In the genomic region with DNA sequence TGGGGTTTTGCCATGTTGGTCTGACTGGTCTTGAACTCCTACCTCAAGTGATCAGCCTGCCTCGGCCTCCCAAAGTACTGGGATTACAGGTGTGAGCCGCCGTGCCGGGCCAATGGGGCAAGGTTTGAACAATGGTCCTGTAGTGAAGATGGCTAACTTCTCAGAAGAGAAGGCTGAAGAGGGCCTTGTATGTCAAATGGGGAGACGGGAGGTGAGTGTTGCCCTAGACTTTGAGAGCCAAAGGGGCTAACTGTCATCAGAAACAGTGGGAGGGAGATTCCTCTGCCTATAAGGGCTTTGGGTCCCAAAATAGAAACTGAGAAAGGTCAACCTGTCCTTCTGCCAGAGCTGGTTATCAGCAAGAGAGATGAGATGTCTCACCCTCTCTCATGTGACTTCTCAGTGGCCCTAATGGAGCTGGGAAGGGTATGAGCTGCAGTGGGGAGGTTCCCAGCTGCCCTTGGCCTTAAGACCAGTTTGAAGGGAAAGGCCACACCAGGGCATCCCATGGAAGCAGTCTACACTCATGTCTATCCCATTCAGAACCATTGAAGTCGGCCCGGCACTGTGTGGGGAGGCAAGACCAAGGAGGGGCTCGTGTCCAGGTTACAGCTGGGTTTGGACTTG, we compare ENCODE assay signal across 9 cellular contexts. TPM values are rescaled to one million over a fixed set of nuclear protein-coding genes. Genes with fewer than 3 reads are reported as not detected.
A peak's percentile ranks its signal among the peaks of the same experiment; 100 is the strongest.
DNase-seq lines count a peak whose midpoint lies in the region; ATAC-seq and TF ChIP-seq lines count a peak whose summit lies in the region.
"Had no signal": no experiment of that assay in that cellular context is flagged by ENCODE, and none has a peak within 500 bp of the region (broad histone marks: within the 10 kb centered on the region; RNA-seq: fewer than 3 reads in every experiment).

No MANE protein-coding gene starts in this region.

- H2AFZ ChIP-seq in Loucy (ENCODE audit: low read length) (no peak overlapping the region; the same call in 1 of the 2 replicates), neural cell (ENCODE audit: low read depth, low read length) (no peak overlapping the region)

- H3K4me1 Mint-ChIP-seq in CD14-positive monocyte = peaks cover 45% of the 10 kb centered on the region

- peaks cover 0 to 4% (median 0%) of the 10 kb centered on the region in 3 donors for H3K27me3 Mint-ChIP-seq in CD14-positive monocyte (ENCODE audit: low read depth in 3 of 3)

- TF ChIP-seq CTCF in CD14-positive monocyte (IDR thresholded peaks at IDR 0.05) (no peak), Loucy (conservative IDR thresholded peaks at IDR 0.05; ENCODE audit: low read length) (no peak), neural cell (IDR thresholded peaks at IDR 0.05; ENCODE audit: poor library complexity, severe bottlenecking) (no peak)

- peak overlapping the region; percentile 91 for H3K4me3 ChIP-seq in Loucy (ENCODE audit: low read length, poor library complexity, severe bottlenecking)
- H3K4me3 ChIP-seq in neural cell (ENCODE audit: low read length) = peak overlapping the region; percentile 81

- peaks cover 35% of the 10 kb centered on the region for H3K4me1 ChIP-seq in Loucy (ENCODE audit: insufficient read depth, low read length, poor library complexity, severe bottlenecking)

- H3K9me3 Mint-ChIP-seq in CD14-positive monocyte = no peaks in the 10 kb centered on the region

- H3K9ac ChIP-seq in Loucy (ENCODE audit: low read depth, low read length, poor library complexity, severe bottlenecking) (peak overlapping the region; percentile 86), neural cell (ENCODE audit: low read length) (no peak overlapping the region)

- intact Hi-C loops in CD14-positive monocyte (cut with micrococcal nuclease) = loop anchor here (5.0 to 10.0 kb wide), 3 partner anchors 102 to 285 kb away; partner anchors contain the start of genes KAT6B (in 1 of the 2) and VDAC2 (in 1 of the 2)

- H3F3A ChIP-seq in Loucy (ENCODE audit: low read depth) = peaks cover 12% of the 10 kb centered on the region; the same call in 1 of the 2 replicates
- H3F3A ChIP-seq in neural cell (ENCODE audit: insufficient read depth, low read length, poor library complexity, severe bottlenecking) = peaks cover 8% of the 10 kb centered on the region

- H3K9me2 ChIP-seq in Loucy (replicated peaks; ENCODE audit: low read depth, low read length) (no peaks in the 10 kb centered on the region), neural cell (ENCODE audit: insufficient read depth, low read length) (no peaks in the 10 kb centered on the region)

- H3K27ac ChIP-seq in cingulate gyrus (ENCODE audit: low read depth, low read length) (peak overlapping the region; percentile 96), neural cell (ENCODE audit: low read length) (peak overlapping the region; percentile 93)

- peaks cover 0 to 4% of the 10 kb centered on the region in 2 donors for H3K36me3 Mint-ChIP-seq in CD14-positive monocyte

- peak overlapping the region; percentile 99 to 100 for H3K4me3 Mint-ChIP-seq in CD14-positive monocyte

- peak overlapping the region; percentile 76 for H3K4me2 ChIP-seq in Loucy (ENCODE audit: low read depth, low read length, poor library complexity, severe bottlenecking)
- H3K4me2 ChIP-seq in neural cell (ENCODE audit: low read length) = no peak overlapping the region

- TF ChIP-seq EP300 in neural cell (conservative IDR thresholded peaks at IDR 0.05; ENCODE audit: poor library complexity, severe bottlenecking) = no peak

- no peaks in the 10 kb centered on the region for H3K9me3 ChIP-seq in Loucy (ENCODE audit: insufficient read depth, low read depth, low read length)
- no peaks in the 10 kb centered on the region for H3K9me3 ChIP-seq in neural cell (ENCODE audit: low read length)

- TF ChIP-seq RAD21 in neural cell (conservative IDR thresholded peaks at IDR 0.05) = no peak

- no peaks in the 10 kb centered on the region for H3K36me3 ChIP-seq in Loucy (ENCODE audit: insufficient read depth, low read length)
- no peaks in the 10 kb centered on the region for H3K36me3 ChIP-seq in neural cell (ENCODE audit: insufficient read depth, low read length)

- DNase-seq in CD14-positive monocyte (ENCODE audit: low spot score) (no peak), A172 (ENCODE audit: low spot score) (no peak), GM19238 (ENCODE audit: insufficient read length, low spot score) (no peak)
- DNase-seq: NCI-H1105 had no signal

- H3K27me3 ChIP-seq in Loucy (ENCODE audit: insufficient read depth, low read length, poor library complexity, severe bottlenecking) (no peaks in the 10 kb centered on the region), neural cell (ENCODE audit: insufficient read depth, low read depth, low read length) (no peaks in the 10 kb centered on the region)

- peaks cover 24% of the 10 kb centered on the region for H4K20me1 ChIP-seq in Loucy (ENCODE audit: insufficient read depth, low read length, poor library complexity, severe bottlenecking)
- no peaks in the 10 kb centered on the region for H4K20me1 ChIP-seq in neural cell (ENCODE audit: insufficient read depth)

- peaks cover 36% of the 10 kb centered on the region for H3K79me2 ChIP-seq in Loucy (ENCODE audit: insufficient read depth, low read length)
- peaks cover 31% of the 10 kb centered on the region for H3K79me2 ChIP-seq in neural cell (replicated peaks; ENCODE audit: insufficient read depth, low read length)

- ATAC-seq in HG03097 (IDR thresholded peaks at IDR 0.05; ENCODE audit: low FRiP score, unreplicated experiment) = no peak
- ATAC-seq in HG03135 (IDR thresholded peaks at IDR 0.05; ENCODE audit: unreplicated experiment) = no peak

- peak overlapping the region; percentile 92 to 99 (median 96) for H3K27ac Mint-ChIP-seq in CD14-positive monocyte

TF ChIP-seq in neural cell, 6 proteins besides CTCF, POLR2A, EP300 and RAD21:
- TF ChIP-seq MXI1 (conservative IDR thresholded peaks at IDR 0.05; ENCODE audit: poor library complexity, severe bottlenecking) (no peak), POLR2AphosphoS5 (IDR thresholded peaks at IDR 0.05) (no peak), TAF1 (IDR thresholded peaks at IDR 0.05; ENCODE audit: low read depth) (no peak), EZH2 (IDR thresholded peaks at IDR 0.05; ENCODE audit: borderline replicate concordance, insufficient read depth, low read length, poor library complexity, severe bottlenecking) (no peak), SMC3 (conservative IDR thresholded peaks at IDR 0.05; ENCODE audit: poor library complexity) (no peak)
- TF ChIP-seq, protein P1, sequence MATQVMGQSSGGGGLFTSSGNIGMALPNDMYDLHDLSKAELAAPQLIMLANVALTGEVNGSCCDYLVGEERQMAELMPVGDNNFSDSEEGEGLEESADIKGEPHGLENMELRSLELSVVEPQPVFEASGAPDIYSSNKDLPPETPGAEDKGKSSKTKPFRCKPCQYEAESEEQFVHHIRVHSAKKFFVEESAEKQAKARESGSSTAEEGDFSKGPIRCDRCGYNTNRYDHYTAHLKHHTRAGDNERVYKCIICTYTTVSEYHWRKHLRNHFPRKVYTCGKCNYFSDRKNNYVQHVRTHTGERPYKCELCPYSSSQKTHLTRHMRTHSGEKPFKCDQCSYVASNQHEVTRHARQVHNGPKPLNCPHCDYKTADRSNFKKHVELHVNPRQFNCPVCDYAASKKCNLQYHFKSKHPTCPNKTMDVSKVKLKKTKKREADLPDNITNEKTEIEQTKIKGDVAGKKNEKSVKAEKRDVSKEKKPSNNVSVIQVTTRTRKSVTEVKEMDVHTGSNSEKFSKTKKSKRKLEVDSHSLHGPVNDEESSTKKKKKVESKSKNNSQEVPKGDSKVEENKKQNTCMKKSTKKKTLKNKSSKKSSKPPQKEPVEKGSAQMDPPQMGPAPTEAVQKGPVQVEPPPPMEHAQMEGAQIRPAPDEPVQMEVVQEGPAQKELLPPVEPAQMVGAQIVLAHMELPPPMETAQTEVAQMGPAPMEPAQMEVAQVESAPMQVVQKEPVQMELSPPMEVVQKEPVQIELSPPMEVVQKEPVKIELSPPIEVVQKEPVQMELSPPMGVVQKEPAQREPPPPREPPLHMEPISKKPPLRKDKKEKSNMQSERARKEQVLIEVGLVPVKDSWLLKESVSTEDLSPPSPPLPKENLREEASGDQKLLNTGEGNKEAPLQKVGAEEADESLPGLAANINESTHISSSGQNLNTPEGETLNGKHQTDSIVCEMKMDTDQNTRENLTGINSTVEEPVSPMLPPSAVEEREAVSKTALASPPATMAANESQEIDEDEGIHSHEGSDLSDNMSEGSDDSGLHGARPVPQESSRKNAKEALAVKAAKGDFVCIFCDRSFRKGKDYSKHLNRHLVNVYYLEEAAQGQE (IDR thresholded peaks at IDR 0.05; ENCODE audit: borderline replicate concordance) = no peak

RNA-seq across cellular contexts. Expression of gene SAMD8, which starts 1.3 kb away (rescaled TPM):
- polyA plus RNA-seq in CD14-positive monocyte (10 to 100 TPM; 13.0 to 13.7 TPM), neural cell (32.9 and 33.4 TPM in 2 replicates)
- polyA minus RNA-seq in neural cell = 73.0 and 75.5 TPM in 2 replicates
- total RNA-seq in A172 (2014; rRNA removed; shearing (Covaris generic)) = 13.0 and 18.4 TPM in 2 replicates
